ENCODE assay signal across 11 cellular contexts in genomic region chr11:74460481-74461154, GRCh38. TPM values are rescaled to one million over a fixed set of nuclear protein-coding genes. Genes with fewer than 3 reads are reported as not detected.
A peak's percentile ranks its signal among the peaks of the same experiment; 100 is the strongest.
DNase-seq lines count a peak whose midpoint lies in the region; ATAC-seq and TF ChIP-seq lines count a peak whose summit lies in the region.
"Had no signal": no experiment of that assay in that cellular context is flagged by ENCODE, and none has a peak within 500 bp of the region (broad histone marks: within the 10 kb centered on the region; RNA-seq: fewer than 3 reads in every experiment).

No MANE protein-coding gene starts in this region.

- intact Hi-C loops in sciatic nerve (cut with DNase I), result no loop called here

- ATAC-seq in sciatic nerve (peak; percentile 69), GM21381 (IDR thresholded peaks at IDR 0.05; ENCODE audit: unreplicated experiment) (no peak), GM21360 (IDR thresholded peaks at IDR 0.05; ENCODE audit: unreplicated experiment) (no peak), GM19463 (IDR thresholded peaks at IDR 0.05; ENCODE audit: unreplicated experiment) (no peak), HG03135 (IDR thresholded peaks at IDR 0.05; ENCODE audit: unreplicated experiment) (no peak)

- TF ChIP-seq CTCF in fibroblast of villous mesenchyme (IDR thresholded peaks at IDR 0.05; ENCODE audit: insufficient read depth, low read depth, low read length), result no peak

- DNase-seq in GM04504 (ENCODE audit: low read depth) (peak; percentile 10), RPMI8226 (peak; percentile 47), fibroblast of villous mesenchyme (ENCODE audit: low read depth) (peak; percentile 49), sciatic nerve (ENCODE audit: low spot score) (no peak)
- DNase-seq: MG63 had no signal

- H3K4me3 ChIP-seq in fibroblast of villous mesenchyme (ENCODE audit: low read depth, low read length), result no peak overlapping the region
- H3K4me3 ChIP-seq: cardiac muscle cell, MG63 had no signal

RNA-seq across cellular contexts. Expression of gene KCNE3, which starts 6.7 kb away (rescaled TPM):
- total RNA-seq in fibroblast of villous mesenchyme (under 0.01 and 0.64 TPM in 2 replicates), sciatic nerve (9.0 TPM)
- total RNA-seq: activated CD8-positive, alpha-beta memory T cell treated with anti-CD3 and anti-CD28 coated beads for 36 hours had no signal

RNA-seq across cellular contexts. Expression of gene LIPT2, which starts 32.9 kb away (rescaled TPM):
- total RNA-seq in fibroblast of villous mesenchyme, result 1.7 and 2.9 TPM in 2 replicates
- total RNA-seq in sciatic nerve, result 1.6 TPM
